In genomic region chr17:27457405-27457730, GRCh38 we compare ENCODE assay signal across 8 cellular contexts. TPM values are rescaled to one million over a fixed set of nuclear protein-coding genes. Genes with fewer than 3 reads are reported as not detected.
A peak's percentile ranks its signal among the peaks of the same experiment; 100 is the strongest.
DNase-seq lines count a peak whose midpoint lies in the region; ATAC-seq and TF ChIP-seq lines count a peak whose summit lies in the region.

No MANE protein-coding gene starts in this region.

- H3K36me3 ChIP-seq in GM06990 (ENCODE audit: control insufficient read depth, insufficient read depth, low read length) = peaks cover 2% of the 10 kb centered on the region
- peaks cover 4% of the 10 kb centered on the region; the same call in 1 of the 2 replicates for H3K36me3 ChIP-seq in SJSA1
- no peaks in the 10 kb centered on the region for H3K36me3 ChIP-seq in prostate gland

- no peak for ATAC-seq in HG02870 (IDR thresholded peaks at IDR 0.05; ENCODE audit: unreplicated experiment)

- no peak for TF ChIP-seq POLR2A in prostate gland (IDR thresholded peaks at IDR 0.05)

- WGBS in prostate gland = 6% methylated on average over 7 of the region's 7 CpGs

- intact Hi-C loops in prostate gland (cut with DNase I) = loop anchor here (5.0 to 10.0 kb wide), 3 partner anchors 103 to 215 kb away; no protein-coding TSS in a partner anchor

- H3K4me3 ChIP-seq in GM06990 (replicated peaks; ENCODE audit: low read depth, low read length) = peak overlapping the region; percentile 94
- H3K4me3 ChIP-seq in SJSA1 = peak overlapping the region; percentile 98
- peak overlapping the region; percentile 89 for H3K4me3 ChIP-seq in fibroblast of pulmonary artery (replicated peaks; ENCODE audit: low read depth, low read length)
- H3K4me3 ChIP-seq in prostate gland = peak overlapping the region; percentile 63 to 70

- H3K27me3 ChIP-seq in GM06990 (replicated peaks; ENCODE audit: control insufficient read depth, insufficient read depth, low read length) (no peaks in the 10 kb centered on the region), SJSA1 (replicated peaks) (no peaks in the 10 kb centered on the region), prostate gland (replicated peaks; ENCODE audit: insufficient read depth) (no peaks in the 10 kb centered on the region)

- TF ChIP-seq CTCF in GM06990 (IDR thresholded peaks at IDR 0.05; ENCODE audit: insufficient read depth, low read length, poor library complexity, severe bottlenecking) (no peak), fibroblast of pulmonary artery (IDR thresholded peaks at IDR 0.05; ENCODE audit: low read length, missing control alignments) (no peak), prostate gland (IDR thresholded peaks at IDR 0.05) (no peak)

- H3K27ac ChIP-seq in SJSA1 = no peak overlapping the region
- peak overlapping the region in 1 of 2 donors; percentile 74 for H3K27ac ChIP-seq in prostate gland

- peaks cover 28% of the 10 kb centered on the region for H3K4me1 ChIP-seq in SJSA1 (replicated peaks)
- H3K4me1 ChIP-seq in prostate gland (replicated peaks) = peaks cover 2% of the 10 kb centered on the region

- H3K9me3 ChIP-seq in SJSA1 (replicated peaks) (no peaks in the 10 kb centered on the region), prostate gland (no peaks in the 10 kb centered on the region)

- DNase-seq in GM06990 (ENCODE audit: extremely low read depth, insufficient read length) (no peak), SJSA1 (ENCODE audit: low read depth in 1 of 2, low spot score in 2 of 2) (peak in 1 of 2 experiments; percentile 19), fibroblast of pulmonary artery (ENCODE audit: low read depth) (no peak), prostate gland (ENCODE audit: low spot score) (no peak), cortex of kidney (lab: John Stamatoyannopoulos, UW) (no peak), NCI-H2029 (lab: John Stamatoyannopoulos, UW) (no peak), NCI-H2196 (lab: John Stamatoyannopoulos, UW; ENCODE audit: unreplicated experiment) (no peak)

RNA-seq across cellular contexts. Expression of gene KSR1, which starts 1.1 kb away (rescaled TPM):
- total RNA-seq in SJSA1 (2014; rRNA removed; shearing (Covaris generic)) = 5.9 and 7.7 TPM in 2 replicates
- total RNA-seq in prostate gland = 10 to 100 TPM; 11.5 to 23.7 TPM
